In the genomic region with DNA sequence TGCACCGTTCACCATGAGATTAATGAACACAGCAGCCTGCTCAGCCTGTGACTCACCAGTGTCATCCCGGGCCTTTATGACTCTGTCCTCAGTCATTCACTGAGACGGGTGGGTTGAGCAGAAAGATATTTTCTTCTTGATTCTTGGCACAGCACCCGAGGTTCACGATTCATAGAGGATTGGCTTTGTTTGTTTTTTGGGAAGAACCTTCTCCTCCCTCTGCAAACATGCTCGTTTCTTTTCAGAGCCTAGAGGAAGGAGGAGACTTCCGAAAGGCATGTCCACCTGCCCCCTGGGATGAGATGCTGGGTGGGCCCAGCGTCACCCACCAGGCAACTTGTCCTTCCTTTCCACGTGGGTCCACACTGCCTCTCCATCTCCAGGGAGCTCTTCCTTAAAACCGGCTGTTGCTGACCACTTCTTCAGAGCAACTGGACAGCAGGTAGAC, we compare ENCODE assay signal across 11 cellular contexts.
A peak's percentile ranks its signal among the peaks of the same experiment; 100 is the strongest.
DNase-seq lines count a peak whose midpoint lies in the region; ATAC-seq, FAIRE-seq and TF ChIP-seq lines count a peak whose summit lies in the region.
"Had no signal": no experiment of that assay in that cellular context is flagged by ENCODE, and none has a peak within 500 bp of the region (broad histone marks: within the 10 kb centered on the region; RNA-seq: fewer than 3 reads in every experiment).

No MANE protein-coding gene starts in this region.

- intact Hi-C loops in Caco-2 (cut with micrococcal nuclease; ENCODE audit: unreplicated experiment), result loop anchor here (5.0 kb wide), 4 partner anchors 53 to 198 kb away; a partner anchor contains a TSS
- intact Hi-C loops in pancreas (cut with DNase I), result no loop called here
- intact Hi-C loops in naive thymus-derived CD4-positive, alpha-beta T cell (cut with micrococcal nuclease), result no loop called here

- peak; percentile 56 to 69 for DNase-seq in Caco-2
- DNase-seq in RWPE2 (ENCODE audit: low spot score), result peak; percentile 80
- DNase-seq in fibroblast of peridontal ligament (ENCODE audit: extremely low read depth), result peak; percentile 77
- DNase-seq in pancreas, result peak in 1 of 6 donors; percentile 33
- DNase-seq in naive thymus-derived CD4-positive, alpha-beta T cell, result no peak
- DNase-seq in NCI-H524 (lab: John Stamatoyannopoulos, UW), result no peak
- no peak for DNase-seq in DMS79 (lab: John Stamatoyannopoulos, UW)
- DNase-seq: activated CD4-positive, alpha-beta T cell treated with anti-CD3 and anti-CD28 coated beads for 4 hours; GF-D8; NCI-H2081 had no signal

- no TSS peak for BruUV-seq in Caco-2 (replicated peaks; lab: Mats Ljungman, UMichigan)

- peaks cover 68% of the 10 kb centered on the region for H3K4me1 ChIP-seq in Caco-2
- H3K4me1 ChIP-seq in RWPE2 (ENCODE audit: insufficient read depth, poor library complexity, severe bottlenecking), result peaks cover 36% of the 10 kb centered on the region
- peaks cover 0 to 6% (median 0%) of the 10 kb centered on the region in 3 donors for H3K4me1 ChIP-seq in pancreas
- no peaks in the 10 kb centered on the region for H3K4me1 ChIP-seq in naive thymus-derived CD4-positive, alpha-beta T cell (ENCODE audit: control insufficient read depth in 2 of 2, insufficient read depth in 2 of 2, low read length in 2 of 2)

- ATAC-seq in RWPE2 (ENCODE audit: low read depth) (peak; percentile 91), pancreas (peak in 3 of 4 donors; percentile 34 to 59 (median 57)), HG03135 (IDR thresholded peaks at IDR 0.05; ENCODE audit: unreplicated experiment) (no peak)
- no peak for ATAC-seq in naive thymus-derived CD4-positive, alpha-beta T cell

- H3K27ac ChIP-seq in RWPE2 (ENCODE audit: poor library complexity, severe bottlenecking) (peak overlapping the region; percentile 95), pancreas (no peak overlapping the region)
- H3K27ac ChIP-seq in naive thymus-derived CD4-positive, alpha-beta T cell (ENCODE audit: low read depth, low read length), result no peak overlapping the region

- TF ChIP-seq CTCF in Caco-2 (IDR thresholded peaks at IDR 0.05; ENCODE audit: insufficient read depth in 1 of 2, low read depth in 1 of 2, low read length in 1 of 2, severe bottlenecking in 1 of 2, unreplicated experiment in 1 of 2) (no peak), RWPE2 (IDR thresholded peaks at IDR 0.05; ENCODE audit: poor library complexity, severe bottlenecking) (no peak), pancreas (IDR thresholded peaks at IDR 0.05) (no peak)

- POLR2A ChIA-PET in Caco-2 (lab: Charles Lee), result interaction anchor here (1.4 kb wide), 1 partner anchor 140 kb away, joined by 12 read pairs; no protein-coding TSS in a partner anchor
- POLR2A ChIA-PET in naive thymus-derived CD4-positive, alpha-beta T cell (lab: Charles Lee), result no interaction called here

- 41 to 45% methylated on average over 10 of the region's 10 CpGs for WGBS in pancreas, 2 donors

- H3K27me3 ChIP-seq in Caco-2 (replicated peaks; ENCODE audit: control insufficient read depth, insufficient read depth, low read length) (no peaks in the 10 kb centered on the region), RWPE2 (ENCODE audit: insufficient read depth, poor library complexity, severe bottlenecking) (no peaks in the 10 kb centered on the region), pancreas (no peaks in the 10 kb centered on the region)
- no peaks in the 10 kb centered on the region for H3K27me3 ChIP-seq in naive thymus-derived CD4-positive, alpha-beta T cell (ENCODE audit: control insufficient read depth in 2 of 2, insufficient read depth in 2 of 2, low read length in 2 of 2)

- H3K4me1 Mint-ChIP-seq in Caco-2 (ENCODE audit: low read depth, unreplicated experiment), result peaks cover 59% of the 10 kb centered on the region
- H3K4me1 Mint-ChIP-seq in naive thymus-derived CD4-positive, alpha-beta T cell, result no peaks in the 10 kb centered on the region

- H3K36me3 Mint-ChIP-seq in Caco-2 (ENCODE audit: insufficient read depth, unreplicated experiment), result peaks cover 6% of the 10 kb centered on the region
- no peaks in the 10 kb centered on the region for H3K36me3 Mint-ChIP-seq in naive thymus-derived CD4-positive, alpha-beta T cell

- no peaks in the 10 kb centered on the region for H3K27me3 Mint-ChIP-seq in Caco-2 (ENCODE audit: insufficient read depth, unreplicated experiment)
- peaks cover 0 to 6% (median 0%) of the 10 kb centered on the region in 5 donors for H3K27me3 Mint-ChIP-seq in naive thymus-derived CD4-positive, alpha-beta T cell

- H3K36me3 ChIP-seq in Caco-2 (ENCODE audit: control insufficient read depth, insufficient read depth, low read length) (no peaks in the 10 kb centered on the region), RWPE2 (ENCODE audit: low read depth) (no peaks in the 10 kb centered on the region), pancreas (no peaks in the 10 kb centered on the region)
- H3K36me3 ChIP-seq in naive thymus-derived CD4-positive, alpha-beta T cell (ENCODE audit: control insufficient read depth in 2 of 3, insufficient read depth in 3 of 3, low read length in 3 of 3), result no peaks in the 10 kb centered on the region

- H3K9me3 ChIP-seq in Caco-2 (peaks cover 9% of the 10 kb centered on the region; the same call in 1 of the 2 replicates), RWPE2 (ENCODE audit: severe bottlenecking) (peaks cover 5% of the 10 kb centered on the region), pancreas (no peaks in the 10 kb centered on the region)
- no peaks in the 10 kb centered on the region for H3K9me3 ChIP-seq in naive thymus-derived CD4-positive, alpha-beta T cell (ENCODE audit: control insufficient read depth in 2 of 3, low read length in 3 of 3)

- peaks cover 9% of the 10 kb centered on the region for H3K9me3 Mint-ChIP-seq in Caco-2 (ENCODE audit: unreplicated experiment)
- peaks cover 0 to 4% (median 0%) of the 10 kb centered on the region in 11 donors for H3K9me3 Mint-ChIP-seq in naive thymus-derived CD4-positive, alpha-beta T cell

- H3K4me3 ChIP-seq in Caco-2 (ENCODE audit: low read depth, low read length), result no peak overlapping the region
- no peak overlapping the region for H3K4me3 ChIP-seq in RWPE2 (ENCODE audit: severe bottlenecking)
- H3K4me3 ChIP-seq in pancreas, result no peak overlapping the region
- no peak overlapping the region for H3K4me3 ChIP-seq in naive thymus-derived CD4-positive, alpha-beta T cell (ENCODE audit: low read length)

- CTCF ChIA-PET in Caco-2 (lab: Charles Lee), result interaction anchor here (0.6 to 1.5 kb wide), 5 partner anchors 14 to 241 kb away, joined by 3 to 10 read pairs (median 4); no protein-coding TSS in a partner anchor
- CTCF ChIA-PET in naive thymus-derived CD4-positive, alpha-beta T cell (lab: Charles Lee), result no interaction called here

- H3K27ac Mint-ChIP-seq in Caco-2 (ENCODE audit: unreplicated experiment), result peak overlapping the region; percentile 92
- no peak overlapping the region for H3K27ac Mint-ChIP-seq in naive thymus-derived CD4-positive, alpha-beta T cell

- peak overlapping the region; percentile 68 for H3K4me3 Mint-ChIP-seq in Caco-2 (ENCODE audit: unreplicated experiment)
- H3K4me3 Mint-ChIP-seq in naive thymus-derived CD4-positive, alpha-beta T cell, result no peak overlapping the region

- FAIRE-seq in pancreas (lab: Jason Lieb, UNC), result peak; percentile 5

Comparison
In these comparisons a context has a peak if more than half of its experiments do, and no peak if none do; other contexts are left out.
1. DNase-seq: peak in Caco-2 (2 of 2), RWPE2 (single experiment) and fibroblast of peridontal ligament (single experiment); none in naive thymus-derived CD4-positive, alpha-beta T cell (0 of 9), NCI-H524 (0 of 2) and DMS79 (single experiment).
2. ATAC-seq: peak in RWPE2 (single experiment) and pancreas (3 of 4); none in naive thymus-derived CD4-positive, alpha-beta T cell (single experiment) and HG03135 (single experiment).